ENCODE assay signal across 17 cellular contexts in the genomic region with DNA sequence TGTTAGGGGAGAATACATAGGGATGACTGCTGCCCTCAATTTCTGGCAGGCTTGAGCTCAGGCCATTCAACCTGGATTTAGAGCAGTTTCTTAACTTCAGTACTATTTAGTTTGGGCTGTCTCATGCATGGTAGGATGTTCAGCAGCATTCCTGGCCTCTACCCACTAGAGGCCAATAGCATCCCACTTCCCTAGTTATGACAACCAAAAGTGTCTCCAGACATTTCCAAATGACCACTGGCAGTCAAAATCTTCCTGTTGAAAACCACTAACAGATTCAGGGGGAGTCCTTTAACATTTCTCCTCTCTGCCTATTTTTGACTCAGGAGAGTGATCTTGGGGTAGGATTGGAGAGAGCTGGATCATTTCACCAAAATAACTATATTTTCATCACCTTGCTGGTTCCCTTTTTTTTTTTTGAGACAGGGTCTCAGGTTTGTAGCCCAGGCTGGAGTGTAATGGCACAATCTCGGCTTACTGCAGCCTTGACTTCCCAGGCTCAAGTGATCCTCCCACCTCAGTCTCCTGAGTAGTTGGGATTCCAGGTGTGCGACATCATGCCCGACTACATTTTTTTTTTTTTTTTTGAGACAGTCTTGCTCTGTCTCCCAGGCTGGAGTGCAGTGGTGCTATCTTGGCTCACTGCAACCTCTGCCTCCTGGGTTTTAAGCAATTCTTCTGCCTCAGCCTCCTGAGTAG. TPM values are rescaled to one million over a fixed set of nuclear protein-coding genes. Genes with fewer than 3 reads are reported as not detected.
DNase-seq lines count a peak whose midpoint lies in the region; ATAC-seq and TF ChIP-seq lines count a peak whose summit lies in the region.
"Had no signal": no experiment of that assay in that cellular context is flagged by ENCODE, and none has a peak within 500 bp of the region (broad histone marks: within the 10 kb centered on the region; RNA-seq: fewer than 3 reads in every experiment).

No MANE protein-coding gene starts in this region.

- H3K4me3 ChIP-seq in GM23248: no peak overlapping the region
- H3K4me3 ChIP-seq in NT2/D1 (ENCODE audit: insufficient read length, low read depth): no peak overlapping the region
- no peak overlapping the region for H3K4me3 ChIP-seq in endodermal cell (ENCODE audit: low read length)
- H3K4me3 ChIP-seq in osteoblast (ENCODE audit: insufficient read depth, low read length): no peak overlapping the region
- H3K4me3 ChIP-seq: left ventricle myocardium inferior, Peyer's patch had no signal

- H3F3A ChIP-seq in GM23248 (ENCODE audit: insufficient read depth): peaks cover 48% of the 10 kb centered on the region

- DNase-seq in GM23248: peak; percentile 64
- DNase-seq in NT2/D1 (ENCODE audit: low read depth, low spot score): peak; percentile 71
- peak; percentile 66 for DNase-seq in endodermal cell
- no peak for DNase-seq in osteoblast (ENCODE audit: insufficient read length, low spot score, missing footprints)
- DNase-seq in omental fat pad (ENCODE audit: low spot score): no peak
- DNase-seq: activated B cell treated with CpG ODN at 0.5 μM for 24 hours; DMS79; left ventricle myocardium inferior; naive thymus-derived CD4-positive, alpha-beta T cell; NCI-H2081; NCI-H526 treated with DMSO at 0.1 percent for 48 hours; Peyer's patch; substantia nigra had no signal

- H3K4me3 Mint-ChIP-seq in endodermal cell: no peak overlapping the region
- H3K4me3 Mint-ChIP-seq: activated B cell treated with CpG ODN at 0.5 μM for 24 hours; naive thymus-derived CD4-positive, alpha-beta T cell had no signal

- H3K9me2 ChIP-seq in GM23248 (ENCODE audit: insufficient read depth): no peaks in the 10 kb centered on the region

- H3K4me1 ChIP-seq in GM23248 (ENCODE audit: insufficient read depth) (peaks cover 41% of the 10 kb centered on the region), NT2/D1 (ENCODE audit: insufficient read depth, insufficient read length) (peaks cover 13% of the 10 kb centered on the region), endodermal cell (ENCODE audit: control insufficient read depth, insufficient read depth, low read length) (no peaks in the 10 kb centered on the region), osteoblast (ENCODE audit: insufficient read depth, low read length) (peaks cover 23% of the 10 kb centered on the region)
- H3K4me1 ChIP-seq: Peyer's patch had no signal

- in situ Hi-C loops in GM23248 (cut with MboI): no loop called here

- no peaks in the 10 kb centered on the region for H3K79me2 ChIP-seq in GM23248 (ENCODE audit: insufficient read depth)
- no peaks in the 10 kb centered on the region for H3K79me2 ChIP-seq in osteoblast (ENCODE audit: insufficient read depth, low read length)

- H4K20me1 ChIP-seq in GM23248 (ENCODE audit: insufficient read depth): no peaks in the 10 kb centered on the region
- H4K20me1 ChIP-seq in osteoblast (ENCODE audit: insufficient read depth, low read length): no peaks in the 10 kb centered on the region

- H3K36me3 ChIP-seq in GM23248 (ENCODE audit: low read depth) (no peaks in the 10 kb centered on the region), NT2/D1 (ENCODE audit: insufficient read depth, insufficient read length, low read length) (no peaks in the 10 kb centered on the region), endodermal cell (ENCODE audit: control insufficient read depth, insufficient read depth, low read length) (no peaks in the 10 kb centered on the region), osteoblast (ENCODE audit: insufficient read depth, low read length) (no peaks in the 10 kb centered on the region)
- H3K36me3 ChIP-seq: left ventricle myocardium inferior, Peyer's patch had no signal

- H3K4me2 ChIP-seq in GM23248 (ENCODE audit: unreplicated experiment) (peak overlapping the region; percentile 28), osteoblast (ENCODE audit: insufficient read depth, low read length) (peak overlapping the region; percentile 17)

- TF ChIP-seq CTCF in endodermal cell (conservative IDR thresholded peaks at IDR 0.05): no peak
- TF ChIP-seq CTCF in osteoblast (IDR thresholded peaks at IDR 0.05; ENCODE audit: extremely low read depth, low read depth, low read length): no peak
- no peak for TF ChIP-seq CTCF in omental fat pad (IDR thresholded peaks at IDR 0.05)

- H3K27me3 ChIP-seq in GM23248 (replicated peaks; ENCODE audit: insufficient read depth): no peaks in the 10 kb centered on the region
- H3K27me3 ChIP-seq in NT2/D1 (ENCODE audit: insufficient read depth, insufficient read length): no peaks in the 10 kb centered on the region
- no peaks in the 10 kb centered on the region for H3K27me3 ChIP-seq in endodermal cell (ENCODE audit: control insufficient read depth, insufficient read depth, low read length, poor library complexity, severe bottlenecking)
- no peaks in the 10 kb centered on the region for H3K27me3 ChIP-seq in osteoblast (ENCODE audit: insufficient read depth, low read length)
- H3K27me3 ChIP-seq: Peyer's patch had no signal

- 68 to 70% methylated on average over 3 of the region's 3 CpGs for WGBS in GM23248 (ENCODE audit: low coverage in 1 of 2, low lambda C conversion rate in 2 of 2, missing lambda C conversion rate in 2 of 2), 2 experiments
- 90% methylated on average over 3 of the region's 3 CpGs; no CpG with 5 or more reads in 1 of the 2 experiments for WGBS in endodermal cell (ENCODE audit: insufficient coverage in 1 of 2, insufficient read length in 1 of 2), 2 experiments

- H3K9ac ChIP-seq in GM23248: peak overlapping the region; percentile 50
- H3K9ac ChIP-seq in NT2/D1 (ENCODE audit: insufficient read length, low read depth): no peak overlapping the region
- peak overlapping the region; percentile 23 for H3K9ac ChIP-seq in endodermal cell (ENCODE audit: extremely low read depth, low read length, poor library complexity, severe bottlenecking)

- no peaks in the 10 kb centered on the region for H3K36me3 Mint-ChIP-seq in endodermal cell (ENCODE audit: low read depth)
- H3K36me3 Mint-ChIP-seq: brain; naive thymus-derived CD4-positive, alpha-beta T cell had no signal

- H3K4me1 Mint-ChIP-seq in endodermal cell: peaks cover 7% of the 10 kb centered on the region

- peak overlapping the region; percentile 83 for H3K27ac Mint-ChIP-seq in endodermal cell
- H3K27ac Mint-ChIP-seq: activated B cell treated with CpG ODN at 0.5 μM for 24 hours; naive thymus-derived CD4-positive, alpha-beta T cell had no signal

- H3K9me3 Mint-ChIP-seq in endodermal cell: no peaks in the 10 kb centered on the region
- H3K9me3 Mint-ChIP-seq: activated B cell treated with CpG ODN at 0.5 μM for 24 hours; brain; naive thymus-derived CD4-positive, alpha-beta T cell had no signal

- H3K27ac ChIP-seq in GM23248 (peak overlapping the region; percentile 81), endodermal cell (ENCODE audit: low read depth, low read length) (no peak overlapping the region), osteoblast (ENCODE audit: low read depth, low read length) (peak overlapping the region; percentile 47)
- H3K27ac ChIP-seq: C4-2B, left ventricle myocardium inferior, Peyer's patch had no signal

- H2AFZ ChIP-seq in GM23248 (no peak overlapping the region), osteoblast (ENCODE audit: low read length) (no peak overlapping the region)

- no peaks in the 10 kb centered on the region for H3K9me3 ChIP-seq in GM23248 (ENCODE audit: low read depth)
- H3K9me3 ChIP-seq in NT2/D1 (ENCODE audit: insufficient read depth, low read length): no peaks in the 10 kb centered on the region
- no peaks in the 10 kb centered on the region for H3K9me3 ChIP-seq in endodermal cell (ENCODE audit: control insufficient read depth, low read length)
- H3K9me3 ChIP-seq in osteoblast (ENCODE audit: low read depth, low read length): no peaks in the 10 kb centered on the region
- H3K9me3 ChIP-seq: left ventricle myocardium inferior, Peyer's patch had no signal

- ATAC-seq in GM18519 (IDR thresholded peaks at IDR 0.05; ENCODE audit: low FRiP score, unreplicated experiment) (no peak), omental fat pad (ENCODE audit: low FRiP score) (no peak), HG03175 (IDR thresholded peaks at IDR 0.05; ENCODE audit: unreplicated experiment) (no peak)
- ATAC-seq: naive thymus-derived CD4-positive, alpha-beta T cell had no signal

- H3K27me3 Mint-ChIP-seq in endodermal cell (ENCODE audit: insufficient read depth): no peaks in the 10 kb centered on the region
- H3K27me3 Mint-ChIP-seq: activated B cell treated with CpG ODN at 0.5 μM for 24 hours had no signal

RNA-seq across cellular contexts. Expression of a gene that starts 8.7 kb away (rescaled TPM):
- total RNA-seq in GM23248 (2014; rRNA removed; shearing (Covaris generic)): not detected in 2 replicates
- polyA plus RNA-seq in GM23248 (2016; fragmentation: Nextera tagmentation; extraction: Ambion mirVana): 0.32 TPM in 1 of 2 replicates, not detected in the other
- total RNA-seq in endodermal cell: not detected
- not detected for polyA plus RNA-seq in endodermal cell (2013, experiment 1 of 2)
- not detected for polyA plus RNA-seq in endodermal cell (2013, experiment 2 of 2)
- 0.29 and 0.72 TPM in 2 replicates for total RNA-seq in osteoblast
- total RNA-seq in omental fat pad: not detected
- total RNA-seq: activated B cell treated with CpG ODN at 0.5 μM for 24 hours, left ventricle myocardium inferior, Peyer's patch had no signal
- polyA plus RNA-seq: naive thymus-derived CD4-positive, alpha-beta T cell had no signal

RNA-seq across cellular contexts. Expression of a gene that starts 8.9 kb away (rescaled TPM):
- total RNA-seq in GM23248 (2014; rRNA removed; shearing (Covaris generic)): 79.3 and 87.9 TPM in 2 replicates
- 61.1 and 61.3 TPM in 2 replicates for polyA plus RNA-seq in GM23248 (2016; fragmentation: Nextera tagmentation; extraction: Ambion mirVana)
- 10 to 100 TPM; 55.7 to 69.3 TPM for total RNA-seq in endodermal cell
- 68.6 TPM for polyA plus RNA-seq in endodermal cell (2013, experiment 1 of 2)
- 68.8 TPM for polyA plus RNA-seq in endodermal cell (2013, experiment 2 of 2)
- total RNA-seq in osteoblast: 55.4 and 59.4 TPM in 2 replicates
- 10 to 100 TPM; 33.8 to 88.1 (median 68.6) TPM for total RNA-seq in omental fat pad

RNA-seq across cellular contexts. Expression of a gene that starts 45.1 kb away (rescaled TPM):
- total RNA-seq in GM23248 (2014; rRNA removed; shearing (Covaris generic)): 6.2 and 7.7 TPM in 2 replicates
- polyA plus RNA-seq in GM23248 (2016; fragmentation: Nextera tagmentation; extraction: Ambion mirVana): 12.4 and 15.2 TPM in 2 replicates
- total RNA-seq in endodermal cell: 10 to 100 TPM; 20.1 to 28.5 TPM
- 21.7 TPM for polyA plus RNA-seq in endodermal cell (2013, experiment 1 of 2)
- polyA plus RNA-seq in endodermal cell (2013, experiment 2 of 2): 16.9 TPM
- 9.4 and 13.8 TPM in 2 replicates for total RNA-seq in osteoblast
- 10 to 100 TPM; 14.7 to 29.8 (median 20.8) TPM for total RNA-seq in omental fat pad

RNA-seq across cellular contexts. Expression of a gene that starts 57.1 kb away (rescaled TPM):
- total RNA-seq in GM23248 (2014; rRNA removed; shearing (Covaris generic)): 19.7 and 27.7 TPM in 2 replicates
- polyA plus RNA-seq in GM23248 (2016; fragmentation: Nextera tagmentation; extraction: Ambion mirVana): 40.1 and 41.2 TPM in 2 replicates
- 10 to 100 TPM; 18.4 to 30.3 TPM for total RNA-seq in endodermal cell
- 68.2 TPM for polyA plus RNA-seq in endodermal cell (2013, experiment 1 of 2)
- 52.4 TPM for polyA plus RNA-seq in endodermal cell (2013, experiment 2 of 2)
- total RNA-seq in osteoblast: 14.8 and 16.2 TPM in 2 replicates
- total RNA-seq in omental fat pad: 10 to 100 TPM; 35.3 to 74.7 (median 52.2) TPM

Comparison
In these comparisons a context has a peak if more than half of its experiments do, and no peak if none do; other contexts are left out.
1. DNase-seq: peak in GM23248 (single experiment), NT2/D1 (single experiment) and endodermal cell (single experiment); none in osteoblast (single experiment) and omental fat pad (single experiment).